29 cellular contexts compared by ENCODE assay signal in the genomic region with DNA sequence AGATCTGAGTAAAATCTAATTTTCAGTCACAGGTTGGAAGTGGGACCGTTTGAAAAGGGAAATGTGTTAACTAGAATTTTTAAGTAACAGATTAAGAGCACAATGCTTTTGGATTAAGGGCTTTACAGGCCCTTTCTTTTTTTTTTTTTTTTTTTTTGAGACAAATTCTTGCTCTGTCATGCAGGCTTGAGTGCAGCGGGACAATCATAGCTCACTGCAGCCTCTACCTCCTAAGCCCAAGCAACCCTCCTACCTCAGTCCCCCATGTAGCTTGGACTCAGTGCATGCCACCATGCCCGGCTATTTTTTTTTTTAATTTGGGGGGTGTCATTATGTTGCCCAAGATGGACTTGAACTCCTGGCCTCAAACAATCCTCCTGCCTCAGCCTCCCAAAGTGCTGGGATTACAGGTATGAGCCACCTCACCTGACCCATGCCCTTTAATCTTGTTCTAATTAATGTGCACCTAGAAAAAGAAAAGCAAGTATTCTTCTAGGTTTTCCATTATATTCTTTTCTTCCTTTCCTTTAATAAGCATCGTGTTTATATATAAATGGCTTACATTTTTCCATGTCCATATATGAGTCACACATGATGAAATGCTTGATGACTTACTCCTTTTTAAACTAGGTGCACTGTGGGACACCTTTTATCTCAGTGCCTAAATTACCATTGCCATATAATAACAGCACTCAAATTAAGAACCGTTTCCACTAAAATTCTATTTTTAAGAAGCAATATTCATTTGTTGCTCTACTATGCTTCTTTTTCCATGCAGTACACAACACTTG.
"Had no signal": no experiment of that assay in that cellular context is flagged by ENCODE, and none has a peak within 500 bp of the region (broad histone marks: within the 10 kb centered on the region; RNA-seq: fewer than 3 reads in every experiment).

No MANE protein-coding gene starts in this region.

- H3K4me3 ChIP-seq: left lung, lower lobe of right lung, mucosa of descending colon, pancreas, prostate gland, skin epidermis, stomach, testis, thyroid gland, transverse colon, upper lobe of left lung, vagina had no signal

- H3K4me1 ChIP-seq: left lung, lower lobe of right lung, pancreas, prostate gland, stomach, testis, thyroid gland, transverse colon, upper lobe of left lung, vagina had no signal

- H3K9me3 ChIP-seq: left lung, lower lobe of right lung, mucosa of descending colon, pancreas, prostate gland, stomach, testis, thyroid gland, transverse colon, upper lobe of left lung, vagina had no signal

- ATAC-seq: left cardiac atrium; left lung; lower lobe of right lung; mucosa of descending colon; naive thymus-derived CD4-positive, alpha-beta T cell; natural killer cell treated with Interleukin-12 subunit alpha and Interleukin-12 subunit beta and Interleukin-15 and Interleukin-18, amount 100 ng/mL, for 72 hours; pancreas; right cardiac atrium; sciatic nerve; stimulated activated naive B cell treated with anti-CD40 and anti-IgM and Interleukin-4, amounts not matched to agents 10 μg/mL and 1 μg/mL and 100 μg/mL, for 72 hours; stimulated activated naive CD8-positive, alpha-beta T cell treated with anti-CD3 and anti-CD28 coated beads, Interleukin-15, Interleukin-2, amounts not matched to agents 100 U/mL and 50 U/mL, for 24 hours had no signal

- FAIRE-seq: keratinocyte, pancreas had no signal

- H3K36me3 ChIP-seq: left lung, lower lobe of right lung, pancreas, prostate gland, stomach, thyroid gland, transverse colon, upper lobe of left lung, vagina had no signal

- H3K27ac ChIP-seq: left lung, lower lobe of right lung, pancreas, prostate gland, skin epidermis, stomach, testis, thyroid gland, transverse colon, upper lobe of left lung, vagina had no signal

- H3K27me3 ChIP-seq: left lung, pancreas, stomach, testis, thyroid gland, transverse colon, upper lobe of left lung, vagina had no signal

- DNase-seq: kidney glomerular epithelial cell; left cardiac atrium; left lung; lower lobe of right lung; midbrain; mucosa of descending colon; naive thymus-derived CD4-positive, alpha-beta T cell; nucleus accumbens; pancreas; posterior cingulate gyrus; retina; right cardiac atrium; stimulated activated CD4-positive, alpha-beta T cell treated with anti-CD3 and anti-CD28 coated beads, Interleukin-12 subunit alpha, Interleukin-12 subunit beta, amount 100 ng/mL, for 4 hours; stimulated activated CD4-positive, alpha-beta T cell treated with anti-CD3 and anti-CD28 coated beads, Interleukin-15, amount 100 ng/mL, for 24 hours; stimulated activated CD4-positive, alpha-beta T cell treated with anti-CD3 and anti-CD28 coated beads, Interleukin-2, amount 100 ng/mL, for 24 hours; stimulated activated CD4-positive, alpha-beta T cell treated with anti-CD3 and anti-CD28 coated beads, Interleukin-4, amount 100 ng/mL, for 1 hour; stimulated activated naive B cell treated with anti-CD40 and anti-IgM and Interleukin-4, amounts not matched to agents 10 μg/mL and 1 μg/mL and 100 μg/mL, for 72 hours; stimulated activated naive CD8-positive, alpha-beta T cell treated with anti-CD3 and anti-CD28 coated beads, Interleukin-15, Interleukin-2, amounts not matched to agents 100 U/mL and 50 U/mL, for 24 hours; stomach; testis; thyroid gland; transverse colon; upper lobe of left lung had no signal
